20 cellular contexts compared by ENCODE assay signal in the genomic region with DNA sequence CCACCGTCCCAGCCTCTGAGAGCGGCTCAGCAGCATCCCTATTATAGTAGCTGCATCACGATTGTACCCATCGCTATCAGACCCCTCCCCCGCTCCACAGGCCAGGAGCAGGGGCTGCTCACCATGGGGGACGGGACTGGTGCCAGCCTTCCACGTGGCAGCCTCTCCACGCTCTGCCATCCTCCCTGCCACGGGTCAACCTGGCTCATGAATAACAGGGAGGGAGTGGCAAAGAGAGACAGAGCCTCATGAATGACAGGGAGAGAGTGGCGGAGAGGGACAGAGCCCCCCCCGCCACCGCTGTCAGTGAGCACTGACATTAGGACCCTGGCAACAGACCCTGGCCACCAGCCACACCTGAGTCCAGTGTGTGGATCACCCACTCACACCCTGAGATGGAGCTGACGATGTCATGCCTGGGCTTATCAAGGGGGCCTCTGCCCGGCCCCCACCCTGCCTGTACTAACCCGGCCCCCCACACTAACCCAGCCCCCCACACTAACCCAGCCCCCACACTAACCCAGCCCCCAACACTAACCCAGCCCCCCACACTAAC. TPM values are rescaled to one million over a fixed set of nuclear protein-coding genes. Genes with fewer than 3 reads are reported as not detected.
A peak's percentile ranks its signal among the peaks of the same experiment; 100 is the strongest.
DNase-seq lines count a peak whose midpoint lies in the region; ATAC-seq and TF ChIP-seq lines count a peak whose summit lies in the region.
"Had no signal": no experiment of that assay in that cellular context is flagged by ENCODE, and none has a peak within 500 bp of the region (broad histone marks: within the 10 kb centered on the region; RNA-seq: fewer than 3 reads in every experiment).

No MANE protein-coding gene starts in this region.

- no peaks in the 10 kb centered on the region for H3K9me3 Mint-ChIP-seq in activated T-cell treated with anti-CD3 and anti-CD28 coated beads, Interleukin-2, amount 50 U/mL, for 4 hours
- no peaks in the 10 kb centered on the region for H3K9me3 Mint-ChIP-seq in activated T-cell treated with anti-CD3 and anti-CD28 coated beads, Interleukin-2, amount 50 U/mL, for 24 hours
- no peaks in the 10 kb centered on the region for H3K9me3 Mint-ChIP-seq in endothelial cell (ENCODE audit: unreplicated experiment)
- H3K9me3 Mint-ChIP-seq: activated naive CD4-positive, alpha-beta T cell treated with anti-CD3 and anti-CD28 coated beads, Interleukin-2, amount 50 U/mL, for 24 hours; neural progenitor cell had no signal

- ATAC-seq in activated T-cell treated with anti-CD3 and anti-CD28 coated beads, Interleukin-2, amount 50 U/mL, for 4 hours: no peak
- ATAC-seq in Panc1 (peak; percentile 23), left cardiac atrium (no peak), GM19395 (IDR thresholded peaks at IDR 0.05; ENCODE audit: unreplicated experiment) (no peak)

- H3K27ac ChIP-seq in Panc1 (ENCODE audit: low read length) (no peak overlapping the region; the same call in 1 of the 2 replicates), trophoblast cell (ENCODE audit: low read depth, low read length) (no peak overlapping the region)
- H3K27ac ChIP-seq: HL-60, neural progenitor cell had no signal

- no peaks in the 10 kb centered on the region for H3K27me3 Mint-ChIP-seq in activated T-cell treated with anti-CD3 and anti-CD28 coated beads, Interleukin-2, amount 50 U/mL, for 4 hours (ENCODE audit: low read depth)
- no peaks in the 10 kb centered on the region for H3K27me3 Mint-ChIP-seq in activated T-cell treated with anti-CD3 and anti-CD28 coated beads, Interleukin-2, amount 50 U/mL, for 24 hours
- H3K27me3 Mint-ChIP-seq in endothelial cell (ENCODE audit: unreplicated experiment): peaks cover 5% of the 10 kb centered on the region
- H3K27me3 Mint-ChIP-seq: activated naive CD4-positive, alpha-beta T cell treated with anti-CD3 and anti-CD28 coated beads, Interleukin-2, amount 50 U/mL, for 24 hours had no signal

- no peak overlapping the region for H3K9ac ChIP-seq in trophoblast cell (ENCODE audit: low read length)
- H3K9ac ChIP-seq: neural progenitor cell had no signal

- no peak overlapping the region for H3K4me3 ChIP-seq in Panc1 (ENCODE audit: low read depth in 2 of 2, low read length in 2 of 2)
- no peak overlapping the region for H3K4me3 ChIP-seq in trophoblast cell (ENCODE audit: low read depth, low read length)
- H3K4me3 ChIP-seq: neural progenitor cell, SJSA1 had no signal

- H3K4ac ChIP-seq in trophoblast cell (ENCODE audit: low read depth, low read length): no peak overlapping the region

- H3K79me2 ChIP-seq in trophoblast cell (ENCODE audit: control insufficient read depth, insufficient read depth, low read length, poor library complexity): no peaks in the 10 kb centered on the region

- in situ Hi-C loops in Panc1 (cut with HindIII; ENCODE audit: low pct_unique_long_range_greater_than_20kb, low sequenced_read_pairs): no loop called here

- no peak overlapping the region for H2AFZ ChIP-seq in trophoblast cell (ENCODE audit: insufficient read depth, low read length, poor library complexity)
- H2AFZ ChIP-seq: neural progenitor cell had no signal

- no peak for TF ChIP-seq CTCF in Panc1 (IDR thresholded peaks at IDR 0.05)
- no peak for TF ChIP-seq CTCF in endothelial cell (IDR thresholded peaks at IDR 0.05; ENCODE audit: unreplicated experiment)

- H2BK12ac ChIP-seq in trophoblast cell (ENCODE audit: low read length): no peak overlapping the region

- H3K79me1 ChIP-seq in trophoblast cell (ENCODE audit: low read length): no peaks in the 10 kb centered on the region

- H4K8ac ChIP-seq in trophoblast cell (ENCODE audit: low read depth, low read length): no peak overlapping the region

- H3K27me3 ChIP-seq in Panc1 (ENCODE audit: control insufficient read depth, insufficient read depth, low read length) (no peaks in the 10 kb centered on the region), trophoblast cell (ENCODE audit: insufficient read depth, low read length) (no peaks in the 10 kb centered on the region)
- H3K27me3 ChIP-seq: neural progenitor cell, SJSA1 had no signal

- CTCF ChIA-PET in Panc1 (lab: Charles Lee): interaction anchor here (1.1 kb wide), 1 partner anchor 9 kb away, joined by 3 read pairs; no protein-coding TSS in a partner anchor

- H3K27ac Mint-ChIP-seq in activated T-cell treated with anti-CD3 and anti-CD28 coated beads, Interleukin-2, amount 50 U/mL, for 24 hours: no peak overlapping the region
- no peak overlapping the region for H3K27ac Mint-ChIP-seq in endothelial cell (ENCODE audit: unreplicated experiment)
- H3K27ac Mint-ChIP-seq: activated naive CD4-positive, alpha-beta T cell treated with anti-CD3 and anti-CD28 coated beads, Interleukin-2, amount 50 U/mL, for 24 hours; neural progenitor cell had no signal

- no CpG with 5 or more reads among the region's 15 CpGs for WGBS in trophoblast cell (ENCODE audit: extremely low coverage, insufficient coverage, insufficient read length)

- H3K4me2 ChIP-seq in trophoblast cell (ENCODE audit: low read length): no peak overlapping the region
- H3K4me2 ChIP-seq: neural progenitor cell had no signal

- intact Hi-C loops in Panc1 (cut with micrococcal nuclease; ENCODE audit: unreplicated experiment): no loop called here
- intact Hi-C loops in left cardiac atrium (cut with DNase I): no loop called here

- peak; percentile 2 for DNase-seq in activated T-cell treated with anti-CD3 and anti-CD28 coated beads, Interleukin-2, amount 50 U/mL, for 4 hours
- no peak for DNase-seq in activated T-cell treated with anti-CD3 and anti-CD28 coated beads, Interleukin-2, amount 50 U/mL, for 24 hours
- DNase-seq in Panc1 (ENCODE audit: low read depth, low spot score) (no peak), left cardiac atrium (peak; percentile 20), trophoblast cell (no peak), endothelial cell (ENCODE audit: low spot score) (no peak)
- peak; percentile 20 for DNase-seq in stimulated activated CD8-positive, alpha-beta memory T cell treated with anti-CD3 and anti-CD28 coated beads, Interleukin-4, amount 100 ng/mL, for 48 hours
- DNase-seq: dermis blood vessel endothelial cell; kidney glomerular epithelial cell; NCI-H446 treated with DMSO at 0.1 percent for 48 hours; stimulated activated CD4-positive, alpha-beta T cell treated with anti-CD3 and anti-CD28 coated beads, Interleukin-2, amount 100 ng/mL, for 24 hours; stimulated activated naive CD4-positive, alpha-beta T cell had no signal

- no peak overlapping the region for H4K12ac ChIP-seq in trophoblast cell (ENCODE audit: low read depth, low read length)

- no peaks in the 10 kb centered on the region for H3K4me1 Mint-ChIP-seq in activated T-cell treated with anti-CD3 and anti-CD28 coated beads, Interleukin-2, amount 50 U/mL, for 4 hours (ENCODE audit: low read depth)
- no peaks in the 10 kb centered on the region for H3K4me1 Mint-ChIP-seq in activated T-cell treated with anti-CD3 and anti-CD28 coated beads, Interleukin-2, amount 50 U/mL, for 24 hours (ENCODE audit: low read depth)
- H3K4me1 Mint-ChIP-seq in endothelial cell (ENCODE audit: unreplicated experiment): no peaks in the 10 kb centered on the region
- H3K4me1 Mint-ChIP-seq: activated naive CD4-positive, alpha-beta T cell treated with anti-CD3 and anti-CD28 coated beads, Interleukin-2, amount 50 U/mL, for 24 hours had no signal

- H3K18ac ChIP-seq in trophoblast cell (ENCODE audit: low read length): no peak overlapping the region

- H3K4me3 Mint-ChIP-seq in activated T-cell treated with anti-CD3 and anti-CD28 coated beads, Interleukin-2, amount 50 U/mL, for 4 hours: no peak overlapping the region
- no peak overlapping the region for H3K4me3 Mint-ChIP-seq in activated T-cell treated with anti-CD3 and anti-CD28 coated beads, Interleukin-2, amount 50 U/mL, for 24 hours
- no peak overlapping the region for H3K4me3 Mint-ChIP-seq in endothelial cell (ENCODE audit: unreplicated experiment)
- H3K4me3 Mint-ChIP-seq: activated naive CD4-positive, alpha-beta T cell treated with anti-CD3 and anti-CD28 coated beads, Interleukin-2, amount 50 U/mL, for 24 hours; neural progenitor cell had no signal

- H4K91ac ChIP-seq in trophoblast cell (ENCODE audit: low read depth, low read length): no peak overlapping the region

- H2AK5ac ChIP-seq in trophoblast cell (ENCODE audit: low read length): no peak overlapping the region

- no peak overlapping the region for H3K14ac ChIP-seq in trophoblast cell (ENCODE audit: low read length)

- no peak overlapping the region for H3K23ac ChIP-seq in trophoblast cell (ENCODE audit: low read length)

- POLR2A ChIA-PET in Panc1 (lab: Charles Lee): no interaction called here

- H2BK5ac ChIP-seq in trophoblast cell (ENCODE audit: low read depth, low read length, poor library complexity): no peak overlapping the region

- H3K36me3 ChIP-seq in Panc1 (ENCODE audit: control insufficient read depth, insufficient read depth, low read length) (no peaks in the 10 kb centered on the region), trophoblast cell (ENCODE audit: control insufficient read depth in 1 of 2, insufficient read depth in 2 of 2, low read length in 2 of 2) (no peaks in the 10 kb centered on the region)
- H3K36me3 ChIP-seq: neural progenitor cell, SJSA1 had no signal

- H2BK120ac ChIP-seq in trophoblast cell (ENCODE audit: insufficient read depth, low read length, poor library complexity): no peak overlapping the region

- no TSS peak for BruUV-seq in Panc1 (replicated peaks; lab: Mats Ljungman, UMichigan)

- no peaks in the 10 kb centered on the region for H3K36me3 Mint-ChIP-seq in activated T-cell treated with anti-CD3 and anti-CD28 coated beads, Interleukin-2, amount 50 U/mL, for 4 hours (ENCODE audit: insufficient read depth)
- no peaks in the 10 kb centered on the region for H3K36me3 Mint-ChIP-seq in activated T-cell treated with anti-CD3 and anti-CD28 coated beads, Interleukin-2, amount 50 U/mL, for 24 hours (ENCODE audit: low read depth)
- H3K36me3 Mint-ChIP-seq in endothelial cell (ENCODE audit: low read depth, unreplicated experiment): peaks cover 7% of the 10 kb centered on the region
- H3K36me3 Mint-ChIP-seq: activated naive CD4-positive, alpha-beta T cell treated with anti-CD3 and anti-CD28 coated beads, Interleukin-2, amount 50 U/mL, for 24 hours; neural progenitor cell had no signal

- H3K9me3 ChIP-seq in Panc1 (ENCODE audit: control insufficient read depth, insufficient read depth, low read depth, low read length) (no peaks in the 10 kb centered on the region), trophoblast cell (ENCODE audit: insufficient read depth, low read depth, low read length) (no peaks in the 10 kb centered on the region)

- H3K4me1 ChIP-seq in Panc1 (ENCODE audit: control insufficient read depth, insufficient read depth, low read length) (peaks cover 50% of the 10 kb centered on the region), trophoblast cell (ENCODE audit: control insufficient read depth in 1 of 2, insufficient read depth in 2 of 2, low read length in 2 of 2) (no peaks in the 10 kb centered on the region)
- H3K4me1 ChIP-seq: neural progenitor cell had no signal

RNA-seq across cellular contexts. Expression of gene CROCC2, which starts 16.9 kb away (rescaled TPM):
- not detected for total RNA-seq in activated T-cell treated with anti-CD3 and anti-CD28 coated beads, Interleukin-2, amount 50 U/mL, for 4 hours
- total RNA-seq in Panc1 (2021; ENCODE audit: unreplicated experiment) (0.23 TPM), left cardiac atrium (not detected), endothelial cell (ENCODE audit: unreplicated experiment) (not detected)
- polyA plus RNA-seq in Panc1 (2012; ENCODE audit: insufficient read length): 0.08 TPM
- polyA plus RNA-seq in trophoblast cell (2013): not detected in 2 replicates
- total RNA-seq: dermis blood vessel endothelial cell, fibroblast of villous mesenchyme, M059J, SJSA1 had no signal
- polyA plus RNA-seq: BJ had no signal

RNA-seq across cellular contexts. Expression of gene MAB21L4, which starts 27.1 kb away (rescaled TPM):
- not detected for total RNA-seq in activated T-cell treated with anti-CD3 and anti-CD28 coated beads, Interleukin-2, amount 50 U/mL, for 4 hours
- total RNA-seq in Panc1 (2021; ENCODE audit: unreplicated experiment) (0.21 TPM), left cardiac atrium (not detected), endothelial cell (ENCODE audit: unreplicated experiment) (not detected)
- polyA plus RNA-seq in Panc1 (2012; ENCODE audit: insufficient read length): not detected
- polyA plus RNA-seq in trophoblast cell (2013): 0.04 and 0.08 TPM in 2 replicates
- total RNA-seq: dermis blood vessel endothelial cell, fibroblast of villous mesenchyme, M059J had no signal
- polyA plus RNA-seq: BJ had no signal

RNA-seq across cellular contexts. Expression of gene AGXT, which starts 54.4 kb away (rescaled TPM):
- under 1 TPM; 0.33 to 0.43 (median 0.34) TPM for total RNA-seq in activated T-cell treated with anti-CD3 and anti-CD28 coated beads, Interleukin-2, amount 50 U/mL, for 4 hours
- total RNA-seq in Panc1 (2021; ENCODE audit: unreplicated experiment) (0.36 TPM), left cardiac atrium (under 1 TPM; 0.24 to 0.29 TPM), endothelial cell (ENCODE audit: unreplicated experiment) (not detected)
- not detected for polyA plus RNA-seq in Panc1 (2012; ENCODE audit: insufficient read length)
- polyA plus RNA-seq in trophoblast cell (2013): not detected in 2 replicates
- total RNA-seq: dermis blood vessel endothelial cell, fibroblast of villous mesenchyme, M059J had no signal
- polyA plus RNA-seq: BJ had no signal

Comparison
In these comparisons a context has a peak if more than half of its experiments do, and no peak if none do; other contexts are left out.
1. DNase-seq: peak in activated T-cell treated with anti-CD3 and anti-CD28 coated beads, Interleukin-2, amount 50 U/mL, for 4 hours (single experiment), left cardiac atrium (single experiment) and stimulated activated CD8-positive, alpha-beta memory T cell treated with anti-CD3 and anti-CD28 coated beads, Interleukin-4, amount 100 ng/mL, for 48 hours (single experiment); none in activated T-cell treated with anti-CD3 and anti-CD28 coated beads, Interleukin-2, amount 50 U/mL, for 24 hours (single experiment), Panc1 (single experiment), trophoblast cell (0 of 2) and endothelial cell (single experiment).